ENCODE assay signal across 8 cellular contexts in genomic region chr11:65572356-65573043, GRCh38. TPM values are rescaled to one million over a fixed set of nuclear protein-coding genes. Genes with fewer than 3 reads are reported as not detected.
A peak's percentile ranks its signal among the peaks of the same experiment; 100 is the strongest.
DNase-seq lines count a peak whose midpoint lies in the region; ATAC-seq and TF ChIP-seq lines count a peak whose summit lies in the region.

FAM89B (plus strand) TSS chr11:65572538; CDS start chr11:65572670, 132 bp downstream.

- ATAC-seq in heart right ventricle = peak in 7 of 8 donors; percentile 7 to 27 (median 18)
- no peak for ATAC-seq in HG02610 (IDR thresholded peaks at IDR 0.05; ENCODE audit: unreplicated experiment)

- H3K36me3 Mint-ChIP-seq in type B pancreatic cell = peaks cover 6% of the 10 kb centered on the region

- peaks cover 0 to 13% (median 0%) of the 10 kb centered on the region in 9 donors for H3K36me3 ChIP-seq in heart right ventricle

- peaks cover 29 to 80% (median 75%) of the 10 kb centered on the region in 9 donors for H3K4me1 ChIP-seq in heart right ventricle

- intact Hi-C loops in T-helper 2 cell treated with Interferon-gamma antibody and Interleukin-4, amounts not matched to agents 100 ng/mL and 5 ng/mL, for 36 hours (cut with micrococcal nuclease) = loop anchor here (5.0 kb wide), 2 partner anchors 80 to 140 kb away; partner anchors contain the start of gene KAT5
- intact Hi-C loops in heart right ventricle (cut with DNase I) (loop anchor here in 6 of 10 donors (2.0 to 5.0 kb wide), 5 partner anchors 32 to 345 kb away; partner anchors contain the start of genes MAP3K11 (in 2 of the 6), C11orf68 (in 1 of the 6) and DRAP1 (in 1 of the 6)), posterior vena cava (cut with DNase I) (no loop called here)

- H3K27ac ChIP-seq in heart right ventricle = peak within 1 kb of the TSS; percentile 89 to 100 (median 96)

- H3K9me3 ChIP-seq in heart right ventricle = no peaks in the 10 kb centered on the region

- WGBS in heart right ventricle, 2 donors = 0% methylated on average over 55 to 86 of the region's 86 CpGs

- H3K27me3 Mint-ChIP-seq in type B pancreatic cell = peaks cover 14% of the 10 kb centered on the region

- H3K4me3 ChIP-seq in heart right ventricle = peak within 1 kb of the TSS; percentile 19 to 98 (median 84)

- H3K4me1 Mint-ChIP-seq in type B pancreatic cell (ENCODE audit: unreplicated experiment) = peaks cover 37% of the 10 kb centered on the region

- peak within 1 kb of the TSS; percentile 95 for H3K4me3 Mint-ChIP-seq in type B pancreatic cell

- H3K27me3 ChIP-seq in heart right ventricle = no peaks in the 10 kb centered on the region

- DNase-seq in ELR (ENCODE audit: low read depth) = peak; percentile 89
- DNase-seq in NCI-H1048 (lab: John Stamatoyannopoulos, UW) = peak; percentile 80
- DNase-seq in amniotic stem cell (lab: John Stamatoyannopoulos, UW) = peak; percentile 67
- peak; percentile 94 to 95 for DNase-seq in heart right ventricle
- peak; percentile 97 for DNase-seq in posterior vena cava (ENCODE audit: low spot score)
- peak; percentile 88 for DNase-seq in type B pancreatic cell (ENCODE audit: extremely low spot score, unreplicated experiment)

- TF ChIP-seq CTCF in heart right ventricle (IDR thresholded peaks at IDR 0.05) (no peak), type B pancreatic cell (conservative IDR thresholded peaks at IDR 0.05) (no peak)

- peak within 1 kb of the TSS; percentile 96 for H3K27ac Mint-ChIP-seq in type B pancreatic cell

- no peaks in the 10 kb centered on the region for H3K9me3 Mint-ChIP-seq in type B pancreatic cell

RNA-seq across cellular contexts. Expression of gene FAM89B, which starts in this region (rescaled TPM):
- 27.2 and 31.6 TPM in 2 replicates for total RNA-seq in T-helper 2 cell treated with Interferon-gamma antibody and Interleukin-4, amounts not matched to agents 100 ng/mL and 5 ng/mL, for 36 hours
- total RNA-seq in heart right ventricle = 10 to 100 TPM; 21.2 to 54.9 (median 29.2) TPM
- 10 to 100 TPM; 42.0 to 55.7 TPM for polyA plus RNA-seq in heart right ventricle
- 10 to 100 TPM; 43.3 to 53.0 TPM for total RNA-seq in posterior vena cava
- 55.7 and 56.1 TPM in 2 replicates for total RNA-seq in type B pancreatic cell (ENCODE audit: low replicate concordance)

Comparison
In these comparisons a context has a peak if more than half of its experiments do, and no peak if none do; other contexts are left out.
1. intact Hi-C loops: an anchor here in T-helper 2 cell treated with Interferon-gamma antibody and Interleukin-4, amounts not matched to agents 100 ng/mL and 5 ng/mL, for 36 hours (5.0 kb wide) and heart right ventricle (2.0 to 5.0 kb wide); none called in posterior vena cava.